Comparison of ENCODE assay signal across 20 cellular contexts in the genomic region with DNA sequence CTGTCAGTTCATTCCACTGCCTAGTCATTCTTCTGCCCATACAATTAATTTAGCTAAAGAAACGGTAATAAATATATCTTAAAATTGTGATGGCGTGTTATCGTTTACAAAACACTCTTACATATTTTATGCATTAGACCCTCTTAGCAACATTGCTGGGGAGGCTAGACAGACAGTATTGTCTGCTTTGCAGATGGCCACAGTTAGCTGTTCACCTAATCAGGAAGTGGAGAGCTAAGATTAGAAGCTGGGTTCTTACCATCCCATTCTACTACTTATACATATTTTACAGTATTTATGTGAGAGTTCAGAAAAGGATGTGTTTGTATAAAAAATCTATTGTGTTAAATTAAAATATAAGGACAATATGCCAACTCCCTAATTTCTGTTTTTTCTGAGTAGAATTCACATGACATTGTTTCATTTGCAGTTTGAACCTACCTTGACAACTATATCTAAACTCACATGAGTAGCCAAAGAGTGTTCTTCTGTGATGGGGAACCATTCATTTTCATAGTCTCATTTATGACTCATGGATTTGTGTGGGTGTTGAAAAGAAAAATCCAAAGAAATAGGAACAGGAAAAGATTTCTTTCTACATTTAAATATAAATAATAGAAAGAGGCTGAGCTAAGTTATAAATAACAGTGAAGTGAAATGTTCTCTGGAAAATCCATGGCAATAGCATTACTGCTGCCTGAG. TPM values are rescaled to one million over a fixed set of nuclear protein-coding genes. Genes with fewer than 3 reads are reported as not detected.
DNase-seq lines count a peak whose midpoint lies in the region; ATAC-seq and TF ChIP-seq lines count a peak whose summit lies in the region.
"Had no signal": no experiment of that assay in that cellular context is flagged by ENCODE, and none has a peak within 500 bp of the region (broad histone marks: within the 10 kb centered on the region; RNA-seq: fewer than 3 reads in every experiment).

No MANE protein-coding gene starts in this region.

- peaks cover 0 to 19% of the 10 kb centered on the region in 2 experiments; a peak in 3 of 4 replicates for H3K4me1 ChIP-seq in SK-N-SH (ENCODE audit: control insufficient read depth in 1 of 2, insufficient read depth in 2 of 2, low read depth in 1 of 2, low read length in 1 of 2)
- H3K4me1 ChIP-seq in smooth muscle cell (ENCODE audit: low read depth), result peaks cover 18% of the 10 kb centered on the region
- H3K4me1 ChIP-seq in vagina, result no peaks in the 10 kb centered on the region

- intact Hi-C loops in vagina (cut with DNase I), result no loop called here

- DNase-seq in SK-N-SH, result peak; percentile 10
- DNase-seq in cardiac fibroblast (ENCODE audit: low read depth in 2 of 2), result peak; percentile 50 to 54
- DNase-seq in smooth muscle cell (lab: John Stamatoyannopoulos, UW; ENCODE audit: unreplicated experiment), result no peak
- DNase-seq in SW 1271 (lab: John Stamatoyannopoulos, UW), result no peak
- DNase-seq in vagina (ENCODE audit: extremely low spot score in 2 of 2), result no peak
- DNase-seq: activated naive CD4-positive, alpha-beta T cell treated with Interleukin-2 at 50 U/mL for 16 hours; CD8-positive, alpha-beta memory T cell; effector memory CD8-positive, alpha-beta T cell; GDM1; H9; NCI-H1048; NCI-H345; stimulated activated naive CD4-positive, alpha-beta T cell treated with Interleukin-2 at 50 U/mL for 16 hours; uterus had no signal

- H3K9ac ChIP-seq in SK-N-SH, result no peak overlapping the region
- peak overlapping the region; percentile 61 for H3K9ac ChIP-seq in smooth muscle cell (ENCODE audit: low read depth)

- WGBS in SK-N-SH (ENCODE audit: low lambda C conversion rate), result 58% methylated on average over 3 of the region's 3 CpGs
- 44% methylated on average over 3 of the region's 3 CpGs for WGBS in smooth muscle cell (ENCODE audit: low lambda C conversion rate)

- H4K20me1 ChIP-seq in SK-N-SH (ENCODE audit: insufficient read depth), result no peaks in the 10 kb centered on the region
- no peaks in the 10 kb centered on the region for H4K20me1 ChIP-seq in smooth muscle cell (ENCODE audit: low read depth)

- H2AFZ ChIP-seq in SK-N-SH (ENCODE audit: low read depth) (peak overlapping the region; percentile 63; the same call in 1 of the 2 replicates), smooth muscle cell (ENCODE audit: low read depth) (no peak overlapping the region)

- H3K79me2 ChIP-seq in SK-N-SH (ENCODE audit: insufficient read depth) (no peaks in the 10 kb centered on the region), smooth muscle cell (ENCODE audit: low read depth) (no peaks in the 10 kb centered on the region)

- H3K36me3 ChIP-seq in SK-N-SH (replicated peaks in 1 of 2; ENCODE audit: control insufficient read depth in 1 of 2, insufficient read depth in 2 of 2, low read length in 1 of 2) (no peaks in the 10 kb centered on the region), smooth muscle cell (ENCODE audit: low read depth) (no peaks in the 10 kb centered on the region), vagina (no peaks in the 10 kb centered on the region)
- H3K36me3 ChIP-seq: cardiac muscle cell, uterus had no signal

- H3K4me2 ChIP-seq in SK-N-SH, result no peak overlapping the region
- peak overlapping the region; percentile 68 for H3K4me2 ChIP-seq in smooth muscle cell

- no peaks in the 10 kb centered on the region for H3K9me2 ChIP-seq in SK-N-SH

- H3K9me3 ChIP-seq in SK-N-SH (no peaks in the 10 kb centered on the region), smooth muscle cell (replicated peaks; ENCODE audit: low read depth) (no peaks in the 10 kb centered on the region), vagina (no peaks in the 10 kb centered on the region)
- H3K9me3 ChIP-seq: uterus had no signal

- H3K4me3 ChIP-seq in SK-N-SH (ENCODE audit: low read depth in 2 of 2, low read length in 1 of 2) (no peak overlapping the region), cardiac fibroblast (replicated peaks in 1 of 2; ENCODE audit: low read depth in 2 of 2, low read length in 2 of 2) (no peak overlapping the region), smooth muscle cell (no peak overlapping the region), vagina (no peak overlapping the region)
- H3K4me3 ChIP-seq: cardiac muscle cell, uterus had no signal

- H3K27me3 ChIP-seq in SK-N-SH (ENCODE audit: insufficient read depth) (no peaks in the 10 kb centered on the region), smooth muscle cell (ENCODE audit: low read depth) (no peaks in the 10 kb centered on the region), vagina (no peaks in the 10 kb centered on the region)
- H3K27me3 ChIP-seq: cardiac muscle cell had no signal

- H3K27ac ChIP-seq in SK-N-SH (ENCODE audit: low read depth in 2 of 2, low read length in 1 of 2), result peak overlapping the region in 1 of 2 experiments; percentile 53; a peak in 2 of 4 replicates
- H3K27ac ChIP-seq in smooth muscle cell (ENCODE audit: low read depth), result peak overlapping the region; percentile 87
- H3K27ac ChIP-seq in vagina, result no peak overlapping the region
- H3K27ac ChIP-seq: cardiac muscle cell, uterus had no signal

- ATAC-seq in SK-N-SH treated with all-trans-retinoic acid at 6 μM for 48 hours (no peak), HG03432 (IDR thresholded peaks at IDR 0.05; ENCODE audit: unreplicated experiment) (peak; percentile 55)
- no peak for ATAC-seq in activated CD4-positive, CD25-positive, alpha-beta regulatory T cell treated with anti-CD3 and anti-CD28 coated beads, Interleukin-2, amount 50 U/mL, for 24 hours
- ATAC-seq: effector memory CD8-positive, alpha-beta T cell had no signal

- TF ChIP-seq POLR2A in vagina (IDR thresholded peaks at IDR 0.05), result no peak

- TF ChIP-seq RAD21 in SK-N-SH (IDR thresholded peaks at IDR 0.05; ENCODE audit: low read length), result no peak

- no peak for TF ChIP-seq EP300 in SK-N-SH (IDR thresholded peaks at IDR 0.05; ENCODE audit: borderline replicate concordance in 1 of 2, low read depth in 1 of 2, low read length in 1 of 2)

- CTCF ChIA-PET in SK-N-SH (lab: Yijun Ruan, JAX), result no interaction called here

- TF ChIP-seq CTCF in SK-N-SH (IDR thresholded peaks at IDR 0.05) (no peak), cardiac fibroblast (IDR thresholded peaks at IDR 0.05; ENCODE audit: low read depth, low read length) (no peak), smooth muscle cell (IDR thresholded peaks at IDR 0.05; ENCODE audit: borderline replicate concordance, insufficient read depth, poor library complexity, severe bottlenecking) (no peak), vagina (IDR thresholded peaks at IDR 0.05) (no peak)

- H3F3A ChIP-seq in SK-N-SH (replicated peaks; ENCODE audit: insufficient read depth) (peaks cover 4% of the 10 kb centered on the region), smooth muscle cell (ENCODE audit: low read depth) (peaks cover 18% of the 10 kb centered on the region)

- POLR2A ChIA-PET in SK-N-SH (lab: Yijun Ruan, JAX), result no interaction called here

TF ChIP-seq in SK-N-SH, 30 proteins besides CTCF, POLR2A, EP300 and RAD21:
- 0 out of 2 replicates have a peak, but pooled peaks have one; percentile 5 for TF ChIP-seq TCF12 (IDR thresholded peaks at IDR 0.05)
- no peak for TF ChIP-seq SMC3 (IDR thresholded peaks at IDR 0.05; ENCODE audit: low read depth, low read length)

TF ChIP-seq in SK-N-SH treated with all-trans-retinoic acid at 6 μM for 48 hours, 23 proteins besides CTCF, POLR2A, EP300 and RAD21 (continues in another document):
- TF ChIP-seq RARB (CRISPR knock-in tag; IDR thresholded peaks at IDR 0.05), result no peak
- TF ChIP-seq TOX (CRISPR knock-in tag; IDR thresholded peaks at IDR 0.05; ENCODE audit: borderline replicate concordance), result no peak
- TF ChIP-seq, protein P1, sequence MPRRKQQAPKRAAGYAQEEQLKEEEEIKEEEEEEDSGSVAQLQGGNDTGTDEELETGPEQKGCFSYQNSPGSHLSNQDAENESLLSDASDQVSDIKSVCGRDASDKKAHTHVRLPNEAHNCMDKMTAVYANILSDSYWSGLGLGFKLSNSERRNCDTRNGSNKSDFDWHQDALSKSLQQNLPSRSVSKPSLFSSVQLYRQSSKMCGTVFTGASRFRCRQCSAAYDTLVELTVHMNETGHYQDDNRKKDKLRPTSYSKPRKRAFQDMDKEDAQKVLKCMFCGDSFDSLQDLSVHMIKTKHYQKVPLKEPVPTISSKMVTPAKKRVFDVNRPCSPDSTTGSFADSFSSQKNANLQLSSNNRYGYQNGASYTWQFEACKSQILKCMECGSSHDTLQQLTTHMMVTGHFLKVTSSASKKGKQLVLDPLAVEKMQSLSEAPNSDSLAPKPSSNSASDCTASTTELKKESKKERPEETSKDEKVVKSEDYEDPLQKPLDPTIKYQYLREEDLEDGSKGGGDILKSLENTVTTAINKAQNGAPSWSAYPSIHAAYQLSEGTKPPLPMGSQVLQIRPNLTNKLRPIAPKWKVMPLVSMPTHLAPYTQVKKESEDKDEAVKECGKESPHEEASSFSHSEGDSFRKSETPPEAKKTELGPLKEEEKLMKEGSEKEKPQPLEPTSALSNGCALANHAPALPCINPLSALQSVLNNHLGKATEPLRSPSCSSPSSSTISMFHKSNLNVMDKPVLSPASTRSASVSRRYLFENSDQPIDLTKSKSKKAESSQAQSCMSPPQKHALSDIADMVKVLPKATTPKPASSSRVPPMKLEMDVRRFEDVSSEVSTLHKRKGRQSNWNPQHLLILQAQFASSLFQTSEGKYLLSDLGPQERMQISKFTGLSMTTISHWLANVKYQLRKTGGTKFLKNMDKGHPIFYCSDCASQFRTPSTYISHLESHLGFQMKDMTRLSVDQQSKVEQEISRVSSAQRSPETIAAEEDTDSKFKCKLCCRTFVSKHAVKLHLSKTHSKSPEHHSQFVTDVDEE (CRISPR knock-in tag; IDR thresholded peaks at IDR 0.05), result no peak
- no peak for TF ChIP-seq GLIS3 (CRISPR knock-in tag; IDR thresholded peaks at IDR 0.05)
- TF ChIP-seq, protein P2, sequence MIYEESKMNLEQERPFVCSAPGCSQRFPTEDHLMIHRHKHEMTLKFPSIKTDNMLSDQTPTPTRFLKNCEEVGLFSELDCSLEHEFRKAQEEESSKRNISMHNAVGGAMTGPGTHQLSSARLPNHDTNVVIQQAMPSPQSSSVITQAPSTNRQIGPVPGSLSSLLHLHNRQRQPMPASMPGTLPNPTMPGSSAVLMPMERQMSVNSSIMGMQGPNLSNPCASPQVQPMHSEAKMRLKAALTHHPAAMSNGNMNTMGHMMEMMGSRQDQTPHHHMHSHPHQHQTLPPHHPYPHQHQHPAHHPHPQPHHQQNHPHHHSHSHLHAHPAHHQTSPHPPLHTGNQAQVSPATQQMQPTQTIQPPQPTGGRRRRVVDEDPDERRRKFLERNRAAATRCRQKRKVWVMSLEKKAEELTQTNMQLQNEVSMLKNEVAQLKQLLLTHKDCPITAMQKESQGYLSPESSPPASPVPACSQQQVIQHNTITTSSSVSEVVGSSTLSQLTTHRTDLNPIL (CRISPR knock-in tag; IDR thresholded peaks at IDR 0.05; ENCODE audit: low read depth), result no peak
- TF ChIP-seq PPARA (CRISPR knock-in tag; IDR thresholded peaks at IDR 0.05; ENCODE audit: borderline replicate concordance), result no peak
- no peak for TF ChIP-seq TCF4 (CRISPR knock-in tag; IDR thresholded peaks at IDR 0.05; ENCODE audit: borderline replicate concordance)

RNA-seq across cellular contexts. Expression of a gene that starts 41.7 kb away (rescaled TPM):
- polyA plus RNA-seq in SK-N-SH (2012; rRNA removed) (0.02 TPM in 1 of 2 replicates, not detected in the other), smooth muscle cell (14.9 and 17.5 TPM in 2 replicates)
- 0.01 TPM in 1 of 2 replicates, not detected in the other for polyA plus RNA-seq in SK-N-SH (2012; cell fraction: cytosol; rRNA removed)
- polyA plus RNA-seq in SK-N-SH (2012; cell fraction: nucleus; rRNA removed), result 0.02 and 0.08 TPM in 2 replicates
- total RNA-seq in smooth muscle cell (10.2 and 11.7 TPM in 2 replicates), vagina (not detected)
- total RNA-seq: CD8-positive, alpha-beta memory T cell; lung microvascular endothelial cell; skeletal muscle tissue had no signal
- polyA plus RNA-seq: CD8-positive, alpha-beta memory T cell had no signal

Comparison
In these comparisons a context has a peak if more than half of its experiments do, and no peak if none do; other contexts are left out.
1. DNase-seq: peak in SK-N-SH (single experiment) and cardiac fibroblast (2 of 2); none in smooth muscle cell (single experiment), SW 1271 (0 of 2) and vagina (0 of 2).
2. RNA of a gene that starts 41.7 kb away (total RNA-seq): 10.2 to 11.7 TPM in smooth muscle cell; not detected in vagina (single experiment); every median in the first group is over 10 times any median in the second.